2 cellular contexts compared by ENCODE assay signal in genomic region chr11:59555601-59556114, GRCh38.
TF ChIP-seq lines count a peak whose summit lies in the region.

No MANE protein-coding gene starts in this region.

TF ChIP-seq in A549, 52 proteins besides CTCF, POLR2A, EP300 and RAD21:
- TF ChIP-seq HOXB5 (CRISPR knock-in tag; IDR thresholded peaks at IDR 0.05) (no peak), ZC3H11A (IDR thresholded peaks at IDR 0.05) (no peak), NPAS2 (CRISPR knock-in tag; IDR thresholded peaks at IDR 0.05; ENCODE audit: borderline replicate concordance) (no peak), ZFP36 (IDR thresholded peaks at IDR 0.05; ENCODE audit: borderline replicate concordance, partially characterized antibody) (no peak), PBX3 (IDR thresholded peaks at IDR 0.05) (no peak), MYC (IDR thresholded peaks at IDR 0.05; ENCODE audit: borderline replicate concordance, low read length) (no peak), MAZ (IDR thresholded peaks at IDR 0.05; ENCODE audit: borderline replicate concordance, low read depth, low read length) (no peak)

TF ChIP-seq in K562, 482 proteins besides CTCF, POLR2A, EP300 and RAD21:
- TF ChIP-seq MBD1 (CRISPR knock-in tag; IDR thresholded peaks at IDR 0.05): peak; percentile 92
- no peak for TF ChIP-seq ZSCAN29 (IDR thresholded peaks at IDR 0.05)
- 0 out of 4 replicates have a peak, but pooled peaks of 1 of the 2 experiments have one; percentile 44 for TF ChIP-seq MLLT1 (IDR thresholded peaks at IDR 0.05)
- TF ChIP-seq PREB (CRISPR knock-in tag; IDR thresholded peaks at IDR 0.05): 0 out of 2 replicates have a peak, but pooled peaks have one; percentile 18
